Comparison of ENCODE assay signal across 8 cellular contexts in the genomic region with DNA sequence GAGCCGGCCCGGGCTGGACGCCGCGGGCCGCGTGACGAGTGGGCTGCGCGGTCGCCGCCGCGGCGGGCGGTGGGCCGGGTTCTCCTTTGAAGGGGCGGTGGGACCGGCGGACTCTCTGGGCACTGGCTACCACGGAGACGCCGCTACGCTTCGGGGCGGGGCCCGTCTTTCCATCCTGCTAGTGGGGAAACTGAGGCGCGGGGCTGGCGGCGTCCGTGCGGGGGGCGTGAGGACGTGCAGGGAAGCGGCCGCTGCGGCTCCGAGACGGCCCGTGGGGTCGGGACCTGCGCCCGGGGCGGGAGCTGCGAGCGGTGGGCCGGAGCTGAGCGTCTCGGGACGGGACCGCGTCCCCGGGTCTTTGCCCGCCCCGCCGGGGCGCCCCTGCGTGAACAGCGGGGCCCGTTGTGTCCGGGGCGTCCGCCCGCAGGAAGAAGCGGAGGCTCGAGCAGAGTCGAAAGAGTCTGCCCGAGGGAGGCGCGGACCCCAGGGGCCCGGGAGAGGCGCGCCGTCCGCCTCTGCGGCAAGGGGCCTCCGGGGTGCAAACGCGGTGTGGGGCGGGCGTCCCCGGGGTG. TPM values are rescaled to one million over a fixed set of nuclear protein-coding genes. Genes with fewer than 3 reads are reported as not detected.
A peak's percentile ranks its signal among the peaks of the same experiment; 100 is the strongest.
DNase-seq lines count a peak whose midpoint lies in the region; ATAC-seq and TF ChIP-seq lines count a peak whose summit lies in the region.

No MANE protein-coding gene starts in this region.

- no peak overlapping the region for H2AK5ac ChIP-seq in mesenchymal stem cell (ENCODE audit: low read length, severe bottlenecking)

- H2AFZ ChIP-seq in mesenchymal stem cell (ENCODE audit: low read depth, low read length), result peak overlapping the region; percentile 88

- H3K4me3 ChIP-seq in ascending aorta (peak overlapping the region; percentile 92 to 99), mesenchymal stem cell (ENCODE audit: insufficient read depth in 1 of 2, low read depth in 1 of 2, low read length in 2 of 2) (peak overlapping the region; percentile 78 to 92)

- TF ChIP-seq CTCF in ascending aorta (IDR thresholded peaks at IDR 0.05), result no peak

- H3K36me3 ChIP-seq in ascending aorta, result no peaks in the 10 kb centered on the region
- H3K36me3 ChIP-seq in mesenchymal stem cell (ENCODE audit: control insufficient read depth in 1 of 2, insufficient read depth in 2 of 2, low read depth in 1 of 2, low read length in 2 of 2), result no peaks in the 10 kb centered on the region

- peak overlapping the region in 1 of 2 experiments; percentile 85 for H3K23ac ChIP-seq in mesenchymal stem cell (ENCODE audit: low read length in 2 of 2)

- peak; percentile 48 for DNase-seq in AG20443 (ENCODE audit: low spot score)
- DNase-seq in ascending aorta (ENCODE audit: low spot score in 2 of 2), result peak in 1 of 2 donors; percentile 72
- no peak for DNase-seq in mesenchymal stem cell
- no peak for DNase-seq in OCI-M2 (lab: John Stamatoyannopoulos, UW; ENCODE audit: unreplicated experiment)
- DNase-seq in midbrain (lab: John Stamatoyannopoulos, UW), result no peak
- no peak for DNase-seq in 8988T

- peak overlapping the region; percentile 88 to 98 for H3K14ac ChIP-seq in mesenchymal stem cell (ENCODE audit: low read length in 2 of 2)

- peak overlapping the region; percentile 93 for H3K4me2 ChIP-seq in mesenchymal stem cell (ENCODE audit: low read length, poor library complexity, severe bottlenecking)

- peak overlapping the region; percentile 71 to 89 for H3K4ac ChIP-seq in mesenchymal stem cell (ENCODE audit: low read depth in 1 of 2, low read length in 2 of 2)

- ATAC-seq in GM19035 (IDR thresholded peaks at IDR 0.05; ENCODE audit: unreplicated experiment) (peak; percentile 34), HG03139 (IDR thresholded peaks at IDR 0.05; ENCODE audit: unreplicated experiment) (peak; percentile 10)

- peak overlapping the region; percentile 96 to 98 for H3K18ac ChIP-seq in mesenchymal stem cell (ENCODE audit: low read depth in 1 of 2, low read length in 2 of 2)

- H3K9me3 ChIP-seq in ascending aorta (no peaks in the 10 kb centered on the region), mesenchymal stem cell (ENCODE audit: control insufficient read depth, low read length) (no peaks in the 10 kb centered on the region)

- intact Hi-C loops in ascending aorta (cut with DNase I), result loop anchor here (1.0 to 5.0 kb wide), 5 partner anchors 35 to 555 kb away; partner anchors contain the start of genes INPP5A, LRRC27 and STK32C

- peak overlapping the region; percentile 79 for H2BK15ac ChIP-seq in mesenchymal stem cell (ENCODE audit: low read depth, poor library complexity, severe bottlenecking)

- peak overlapping the region; percentile 98 for H4K8ac ChIP-seq in mesenchymal stem cell (ENCODE audit: low read length)

- H3K27me3 ChIP-seq in ascending aorta, result no peaks in the 10 kb centered on the region
- no peaks in the 10 kb centered on the region for H3K27me3 ChIP-seq in mesenchymal stem cell (ENCODE audit: control insufficient read depth in 1 of 2, insufficient read depth in 1 of 2, low read length in 2 of 2)

- H3K9ac ChIP-seq in mesenchymal stem cell (ENCODE audit: low read length), result peak overlapping the region; percentile 92

- peak overlapping the region; percentile 47 to 83 for H2BK12ac ChIP-seq in mesenchymal stem cell (ENCODE audit: low read length in 2 of 2)

- H2BK120ac ChIP-seq in mesenchymal stem cell (ENCODE audit: low read depth, low read length), result peak overlapping the region; percentile 90

- H3K79me1 ChIP-seq in mesenchymal stem cell (replicated peaks; ENCODE audit: low read length, poor library complexity, severe bottlenecking), result peaks cover 10% of the 10 kb centered on the region

- 8% methylated on average over 60 of the region's 83 CpGs for WGBS in mesenchymal stem cell

- H3K4me1 ChIP-seq in ascending aorta (peaks cover 6 to 11% of the 10 kb centered on the region in 2 donors), mesenchymal stem cell (ENCODE audit: control insufficient read depth, insufficient read depth, low read depth, low read length) (peaks cover 29% of the 10 kb centered on the region)

- peak overlapping the region; percentile 69 for H2BK5ac ChIP-seq in mesenchymal stem cell (ENCODE audit: low read depth, low read length, poor library complexity, severe bottlenecking)

- peak overlapping the region; percentile 92 for H4K91ac ChIP-seq in mesenchymal stem cell (ENCODE audit: low read length)

- peak overlapping the region in 1 of 2 donors; percentile 55 for H3K27ac ChIP-seq in ascending aorta
- no peak overlapping the region for H3K27ac ChIP-seq in mesenchymal stem cell (ENCODE audit: low read length, poor library complexity, severe bottlenecking)

RNA-seq across cellular contexts. Expression of gene BNIP3, which starts 0.5 kb away (rescaled TPM):
- total RNA-seq in ascending aorta, result 18.3 TPM
- polyA plus RNA-seq in mesenchymal stem cell (2013, experiment 1 of 2), result 30.5 TPM
- polyA plus RNA-seq in mesenchymal stem cell (2013, experiment 2 of 2), result 31.1 TPM
